33 cellular contexts compared by ENCODE assay signal in genomic region chr7:154906736-154907355, GRCh38.
"Had no signal": no experiment of that assay in that cellular context is flagged by ENCODE, and none has a peak within 500 bp of the region (broad histone marks: within the 10 kb centered on the region; RNA-seq: fewer than 3 reads in every experiment).

No MANE protein-coding gene starts in this region.

- H3K4me1 ChIP-seq: esophagus muscularis mucosa, foreskin keratinocyte, heart right ventricle, prostate gland, right atrium auricular region, tibial nerve, upper lobe of left lung, uterus had no signal

- H3K27ac Mint-ChIP-seq: immature natural killer cell; memory B cell; mesothelial cell of epicardium; naive B cell; natural killer cell treated with Interleukin-12 subunit alpha and Interleukin-12 subunit beta and Interleukin-15 and Interleukin-18, amount 100 ng/mL, for 72 hours had no signal

- H3K36me3 Mint-ChIP-seq: immature natural killer cell; mesothelial cell of epicardium; natural killer cell treated with Interleukin-12 subunit alpha and Interleukin-12 subunit beta and Interleukin-15 and Interleukin-18, amount 100 ng/mL, for 72 hours had no signal

- H3K4me1 Mint-ChIP-seq: central memory CD8-positive, alpha-beta T cell; memory B cell; mesothelial cell of epicardium had no signal

- H3K79me2 ChIP-seq: parathyroid adenoma had no signal

- H3K27me3 ChIP-seq: foreskin keratinocyte, neutrophil, right atrium auricular region, tibial nerve, upper lobe of left lung, uterus had no signal

- H3K9me3 ChIP-seq: neutrophil, prostate gland, uterus had no signal

- H3K4me3 Mint-ChIP-seq: immature natural killer cell; memory B cell; mesothelial cell of epicardium; naive B cell; natural killer cell treated with Interleukin-12 subunit alpha and Interleukin-12 subunit beta and Interleukin-15 and Interleukin-18, amount 100 ng/mL, for 72 hours; neural crest cell had no signal

- H3K9ac ChIP-seq: parathyroid adenoma had no signal

- H3K36me3 ChIP-seq: esophagus muscularis mucosa, heart right ventricle, neutrophil, prostate gland, right atrium auricular region, thoracic aorta, tibial nerve, upper lobe of left lung, uterus had no signal

- H3K4me3 ChIP-seq: coronary artery, esophagus muscularis mucosa, heart right ventricle, lung, mucosa of descending colon, prostate gland, right atrium auricular region, skin epidermis, thoracic aorta, tibial nerve, upper lobe of left lung, uterus had no signal

- DNase-seq: dermis blood vessel endothelial cell; effector memory CD4-positive, alpha-beta T cell; foreskin keratinocyte; glutamatergic neuron; heart right ventricle; hypothalamus; immature natural killer cell; islet precursor cell; left ventricle myocardium superior; mucosa of descending colon; naive B cell; stimulated activated CD4-positive, alpha-beta T cell treated with anti-CD3 and anti-CD28 coated beads, Interleukin-15, amount 100 ng/mL, for 24 hours; stimulated activated CD4-positive, alpha-beta T cell treated with anti-CD3 and anti-CD28 coated beads, Interleukin-2, amount 100 ng/mL, for 48 hours; stimulated activated naive CD4-positive, alpha-beta T cell; substantia nigra; uterus had no signal

- FAIRE-seq: endothelial cell of umbilical vein had no signal

- H3K9me3 Mint-ChIP-seq: central memory CD8-positive, alpha-beta T cell; immature natural killer cell; neural crest cell had no signal

- ATAC-seq: foreskin keratinocyte; heart right ventricle; left ventricle myocardium superior; mucosa of descending colon; natural killer cell treated with Interleukin-12 subunit alpha and Interleukin-12 subunit beta and Interleukin-15 and Interleukin-18, amount 100 ng/mL, for 72 hours had no signal

- H3K27ac ChIP-seq: coronary artery, esophagus muscularis mucosa, foreskin keratinocyte, heart right ventricle, neutrophil, parathyroid adenoma, prostate gland, right atrium auricular region, skin epidermis, thoracic aorta, tibial nerve, upper lobe of left lung, uterus had no signal

- H2AFZ ChIP-seq: parathyroid adenoma had no signal
